Comparison of ENCODE assay signal across 28 cellular contexts in genomic region chr14:90290612-90291011, GRCh38. TPM values are rescaled to one million over a fixed set of nuclear protein-coding genes. Genes with fewer than 3 reads are reported as not detected.
A peak's percentile ranks its signal among the peaks of the same experiment; 100 is the strongest.
DNase-seq lines count a peak whose midpoint lies in the region; ATAC-seq and TF ChIP-seq lines count a peak whose summit lies in the region.
"Had no signal": no experiment of that assay in that cellular context is flagged by ENCODE, and none has a peak within 500 bp of the region (broad histone marks: within the 10 kb centered on the region; RNA-seq: fewer than 3 reads in every experiment).

No MANE protein-coding gene starts in this region.

- H4K20me1 ChIP-seq in SK-N-SH (ENCODE audit: insufficient read depth) = no peaks in the 10 kb centered on the region
- H4K20me1 ChIP-seq in OCI-LY7 (ENCODE audit: insufficient read depth, low read length) = no peaks in the 10 kb centered on the region

- no peak overlapping the region for H3K4me2 ChIP-seq in SK-N-SH
- H3K4me2 ChIP-seq in OCI-LY7 (ENCODE audit: low read length) = no peak overlapping the region
- H3K4me2 ChIP-seq: KMS-11 had no signal

- H3K36me3 ChIP-seq in neutrophil (peaks cover 46% of the 10 kb centered on the region), SK-N-SH (replicated peaks in 1 of 2; ENCODE audit: control insufficient read depth in 1 of 2, insufficient read depth in 2 of 2, low read length in 1 of 2) (peaks cover 52 to 66% of the 10 kb centered on the region in 2 experiments), OCI-LY7 (ENCODE audit: insufficient read depth, low read length) (peaks cover 71% of the 10 kb centered on the region)

- H3K9me3 ChIP-seq in neutrophil (no peaks in the 10 kb centered on the region), SK-N-SH (no peaks in the 10 kb centered on the region), OCI-LY7 (ENCODE audit: low read length) (no peaks in the 10 kb centered on the region)
- H3K9me3 ChIP-seq: BE2C, HAP-1 had no signal

- peak; percentile 6 for DNase-seq in activated effector memory CD4-positive, alpha-beta T cell treated with anti-CD3 and anti-CD28 coated beads, Interleukin-2, amount 50 U/mL, for 16 hours
- DNase-seq in activated effector memory CD4-positive, alpha-beta T cell treated with Interleukin-2 at 50 U/mL for 16 hours = no peak
- no peak for DNase-seq in WTC11 (ENCODE audit: low spot score)
- no peak for DNase-seq in SK-N-SH
- DNase-seq in OCI-LY7 (ENCODE audit: low spot score) = no peak
- DNase-seq: ACHN; BE2C; CD8-positive, alpha-beta memory T cell; DMS 273 treated with DMSO at 0.1 percent for 48 hours; DMS79; EL; GF-D8; HFFc6; MM.1S; NCI-H2029; NCI-H446 treated with DMSO at 0.1 percent for 48 hours; NCI-H526; NCI-H82; NK-92 treated with Interleukin-12 subunit alpha and Interleukin-12 subunit beta, amount 100 ng/mL, for 24 hours; RPMI8226; SHP77 had no signal

- 98% methylated on average over 4 of the region's 4 CpGs for WGBS in SK-N-SH (ENCODE audit: low lambda C conversion rate)

- TF ChIP-seq CTCF in WTC11 (IDR thresholded peaks at IDR 0.05) (no peak), neutrophil (IDR thresholded peaks at IDR 0.05) (no peak), SK-N-SH (IDR thresholded peaks at IDR 0.05) (no peak), OCI-LY7 (conservative IDR thresholded peaks at IDR 0.05; ENCODE audit: low read length) (no peak)

- peak overlapping the region; percentile 93; the same call in 1 of the 2 replicates for H3K27ac Mint-ChIP-seq in WTC11
- H3K27ac Mint-ChIP-seq: HFFc6 had no signal

- H3K27me3 ChIP-seq in neutrophil (no peaks in the 10 kb centered on the region), SK-N-SH (ENCODE audit: insufficient read depth) (no peaks in the 10 kb centered on the region)
- H3K27me3 ChIP-seq: BE2C had no signal

- no peak overlapping the region for H3K9ac ChIP-seq in SK-N-SH
- H3K9ac ChIP-seq: KMS-11 had no signal

- H3K27me3 Mint-ChIP-seq in WTC11 (ENCODE audit: low read depth) = no peaks in the 10 kb centered on the region
- H3K27me3 Mint-ChIP-seq: CD8-positive, alpha-beta memory T cell; IgD-negative memory B cell had no signal

- no peak for TF ChIP-seq RAD21 in SK-N-SH (IDR thresholded peaks at IDR 0.05; ENCODE audit: low read length)

- POLR2A ChIA-PET in WTC11 (lab: Charles Lee) = interaction anchor here (1.2 kb wide), 1 partner anchor 92 kb away, joined by 3 read pairs; no protein-coding TSS in a partner anchor
- POLR2A ChIA-PET in SK-N-SH (lab: Yijun Ruan, JAX) = no interaction called here
- POLR2A ChIA-PET in OCI-LY7 (lab: Charles Lee) = interaction anchor here (0.6 kb wide), 1 partner anchor 11 kb away, joined by 9 read pairs; no protein-coding TSS in a partner anchor

- no peak for TF ChIP-seq EP300 in SK-N-SH (IDR thresholded peaks at IDR 0.05; ENCODE audit: borderline replicate concordance in 1 of 2, low read depth in 1 of 2, low read length in 1 of 2)

- ATAC-seq in WTC11 = peak; percentile 65
- no peak for ATAC-seq in GM18502 (IDR thresholded peaks at IDR 0.05; ENCODE audit: poor library complexity, unreplicated experiment)

- H3K9me2 ChIP-seq in SK-N-SH (no peaks in the 10 kb centered on the region), OCI-LY7 (ENCODE audit: insufficient read depth, low read length) (no peaks in the 10 kb centered on the region)

- H2AFZ ChIP-seq in SK-N-SH (ENCODE audit: low read depth) = no peak overlapping the region
- H2AFZ ChIP-seq in OCI-LY7 (ENCODE audit: low read length) = no peak overlapping the region

- H3K27ac ChIP-seq in neutrophil (peak overlapping the region; percentile 82), SK-N-SH (ENCODE audit: low read depth in 2 of 2, low read length in 1 of 2) (no peak overlapping the region), OCI-LY7 (ENCODE audit: low read depth, low read length, poor library complexity, severe bottlenecking) (no peak overlapping the region)
- H3K27ac ChIP-seq: 22Rv1, KMS-11 had no signal

- peaks cover 30% of the 10 kb centered on the region for H3K36me3 Mint-ChIP-seq in WTC11

- H3K4me1 ChIP-seq in neutrophil (ENCODE audit: control insufficient read depth in 1 of 2, insufficient read depth in 1 of 2, low read depth in 1 of 2, low read length in 1 of 2) (peaks cover 43 to 53% of the 10 kb centered on the region in 2 experiments), SK-N-SH (ENCODE audit: control insufficient read depth in 1 of 2, insufficient read depth in 2 of 2, low read depth in 1 of 2, low read length in 1 of 2) (peaks cover 0 to 9% of the 10 kb centered on the region in 2 experiments; a peak in 1 of 4 replicates), OCI-LY7 (ENCODE audit: insufficient read depth, low read length, poor library complexity, severe bottlenecking) (no peaks in the 10 kb centered on the region)
- H3K4me1 ChIP-seq: HAP-1 had no signal

- H3K4me1 Mint-ChIP-seq in WTC11 = peaks cover 18% of the 10 kb centered on the region

- H3K4me3 ChIP-seq in neutrophil (ENCODE audit: low read depth in 1 of 2, low read length in 1 of 2) (no peak overlapping the region), SK-N-SH (ENCODE audit: low read depth in 2 of 2, low read length in 1 of 2) (no peak overlapping the region), OCI-LY7 (ENCODE audit: low read depth, low read length, poor library complexity, severe bottlenecking) (no peak overlapping the region)
- H3K4me3 ChIP-seq: HAP-1 had no signal

- H3K9me3 Mint-ChIP-seq in WTC11 = no peaks in the 10 kb centered on the region
- H3K9me3 Mint-ChIP-seq: CD8-positive, alpha-beta memory T cell; HFFc6; IgD-negative memory B cell had no signal

- CTCF ChIA-PET in WTC11 (lab: Charles Lee) = interaction anchor here (1.1 to 4.4 kb wide), 5 partner anchors 9 to 468 kb away, joined by 3 to 33 read pairs (median 6); no protein-coding TSS in a partner anchor
- CTCF ChIA-PET in SK-N-SH (lab: Yijun Ruan, JAX) = interaction anchor here (1.0 kb wide), 3 partner anchors 11 to 469 kb away, joined by 3 to 5 read pairs (median 3); no protein-coding TSS in a partner anchor
- CTCF ChIA-PET in OCI-LY7 (lab: Charles Lee; ENCODE audit: unreplicated experiment) = no interaction called here

- BruUV-seq in OCI-LY7 (replicated peaks; lab: Mats Ljungman, UMichigan) = no TSS peak

- intact Hi-C loops in OCI-LY7 (cut with micrococcal nuclease; ENCODE audit: unreplicated experiment) = no loop called here

- no peak overlapping the region for H3K4me3 Mint-ChIP-seq in WTC11
- H3K4me3 Mint-ChIP-seq: CD14-positive monocyte; CD8-positive, alpha-beta memory T cell; HFFc6; IgD-negative memory B cell had no signal

- H3F3A ChIP-seq in SK-N-SH (replicated peaks; ENCODE audit: insufficient read depth) = no peaks in the 10 kb centered on the region

- H3K79me2 ChIP-seq in SK-N-SH (ENCODE audit: insufficient read depth) (no peaks in the 10 kb centered on the region), OCI-LY7 (ENCODE audit: insufficient read depth, low read depth, low read length) (no peaks in the 10 kb centered on the region)

TF ChIP-seq in WTC11, 78 proteins besides CTCF, POLR2A, EP300 and RAD21 (continues in another document):
- TF ChIP-seq IRF2 (CRISPR knock-in tag; IDR thresholded peaks at IDR 0.05; ENCODE audit: borderline replicate concordance, low read depth) (no peak), E2F4 (CRISPR knock-in tag; IDR thresholded peaks at IDR 0.05; ENCODE audit: borderline replicate concordance, low read depth) (no peak)

TF ChIP-seq in SK-N-SH, 30 proteins besides CTCF, POLR2A, EP300 and RAD21 (continues in another document):
- no peak for TF ChIP-seq TCF12 (IDR thresholded peaks at IDR 0.05)
- no peak for TF ChIP-seq SMC3 (IDR thresholded peaks at IDR 0.05; ENCODE audit: low read depth, low read length)
- TF ChIP-seq, protein P1, sequence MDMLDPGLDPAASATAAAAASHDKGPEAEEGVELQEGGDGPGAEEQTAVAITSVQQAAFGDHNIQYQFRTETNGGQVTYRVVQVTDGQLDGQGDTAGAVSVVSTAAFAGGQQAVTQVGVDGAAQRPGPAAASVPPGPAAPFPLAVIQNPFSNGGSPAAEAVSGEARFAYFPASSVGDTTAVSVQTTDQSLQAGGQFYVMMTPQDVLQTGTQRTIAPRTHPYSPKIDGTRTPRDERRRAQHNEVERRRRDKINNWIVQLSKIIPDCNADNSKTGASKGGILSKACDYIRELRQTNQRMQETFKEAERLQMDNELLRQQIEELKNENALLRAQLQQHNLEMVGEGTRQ (IDR thresholded peaks at IDR 0.05; ENCODE audit: borderline replicate concordance, low read depth, low read length) = no peak
- TF ChIP-seq MXI1 (IDR thresholded peaks at IDR 0.05; ENCODE audit: low read depth, low read length) = no peak
- no peak for TF ChIP-seq MAX (IDR thresholded peaks at IDR 0.05; ENCODE audit: low read depth)
- TF ChIP-seq RCOR1 (IDR thresholded peaks at IDR 0.05; ENCODE audit: low read length) = no peak
- no peak for TF ChIP-seq TAF1 (IDR thresholded peaks at IDR 0.05; ENCODE audit: borderline replicate concordance, low read depth, low read length)
- no peak for TF ChIP-seq POLR2AphosphoS5 (IDR thresholded peaks at IDR 0.05; ENCODE audit: low read depth, low read length)
- no peak for TF ChIP-seq EZH2phosphoT487 (IDR thresholded peaks at IDR 0.05; ENCODE audit: borderline replicate concordance, low read depth)
- no peak for TF ChIP-seq TEAD4 (IDR thresholded peaks at IDR 0.05; ENCODE audit: borderline replicate concordance, insufficient read depth)
- no peak for TF ChIP-seq GATA2 (CRISPR knock-in tag; IDR thresholded peaks at IDR 0.05)
- no peak for TF ChIP-seq RXRA (IDR thresholded peaks at IDR 0.05; ENCODE audit: borderline replicate concordance, low read depth)
- no peak for TF ChIP-seq ELF1 (IDR thresholded peaks at IDR 0.05)

RNA-seq across cellular contexts. Expression of gene PSMC1, which starts 34.3 kb away (rescaled TPM):
- total RNA-seq in WTC11 (2021) (75.9 to 92.8 TPM (median 88.9 TPM) in 3 replicates), OCI-LY7 (2022) (76.9 and 92.7 TPM in 2 replicates)
- 102 and 129 TPM in 2 replicates for polyA plus RNA-seq in SK-N-SH (2012; rRNA removed)
- polyA plus RNA-seq in SK-N-SH (2012; cell fraction: cytosol; rRNA removed) = 148 and 174 TPM in 2 replicates
- polyA plus RNA-seq in SK-N-SH (2012; cell fraction: nucleus; rRNA removed) = 30.3 and 80.7 TPM in 2 replicates
- 100 and 117 TPM in 2 replicates for total RNA-seq in OCI-LY7 (2014; rRNA removed; shearing (Covaris generic))

RNA-seq across cellular contexts. Expression of gene NRDE2, which starts 41.1 kb away (rescaled TPM):
- total RNA-seq in WTC11 (2021) (12.1 to 13.5 TPM (median 12.2 TPM) in 3 replicates), OCI-LY7 (2022) (16.6 and 19.1 TPM in 2 replicates)
- 10.3 and 11.3 TPM in 2 replicates for polyA plus RNA-seq in SK-N-SH (2012; rRNA removed)
- polyA plus RNA-seq in SK-N-SH (2012; cell fraction: cytosol; rRNA removed) = 6.1 and 7.6 TPM in 2 replicates
- polyA plus RNA-seq in SK-N-SH (2012; cell fraction: nucleus; rRNA removed) = 30.6 and 31.1 TPM in 2 replicates
- total RNA-seq in OCI-LY7 (2014; rRNA removed; shearing (Covaris generic)) = 12.3 and 15.4 TPM in 2 replicates
